ENCODE assay signal across 1 cellular context in genomic region chr10:44902838-44903545, GRCh38.
A peak's percentile ranks its signal among the peaks of the same experiment; 100 is the strongest.
TF ChIP-seq lines count a peak whose summit lies in the region.

No MANE protein-coding gene starts in this region.

TF ChIP-seq in HEK293, 187 proteins besides CTCF, POLR2A, EP300 and RAD21 (continued from another document and continues in another):
- TF ChIP-seq INSM2 (tag by site-specific recombination; IDR thresholded peaks at IDR 0.05) (peak; percentile 84), EGR2 (tag by site-specific recombination; IDR thresholded peaks at IDR 0.05; ENCODE audit: low read depth) (no peak), ZNF785 (tag by site-specific recombination; IDR thresholded peaks at IDR 0.05) (no peak), ZNF169 (tag by site-specific recombination; IDR thresholded peaks at IDR 0.05) (no peak), ZNF658 (tag by site-specific recombination; IDR thresholded peaks at IDR 0.05) (no peak), ZNF311 (tag by site-specific recombination; IDR thresholded peaks at IDR 0.05; ENCODE audit: borderline replicate concordance) (no peak), REST (tag by site-specific recombination; IDR thresholded peaks at IDR 0.05) (no peak), ZNF677 (tag by site-specific recombination; IDR thresholded peaks at IDR 0.05) (no peak), ZNF560 (tag by site-specific recombination; IDR thresholded peaks at IDR 0.05; ENCODE audit: borderline replicate concordance) (no peak), HOXA7 (CRISPR knock-in tag; IDR thresholded peaks at IDR 0.05; ENCODE audit: borderline replicate concordance) (no peak), ZNF398 (tag by site-specific recombination; IDR thresholded peaks at IDR 0.05) (no peak), BCL11A (tag by site-specific recombination; IDR thresholded peaks at IDR 0.05; ENCODE audit: low read depth) (no peak), ZNF211 (tag by site-specific recombination; IDR thresholded peaks at IDR 0.05; ENCODE audit: low read depth) (no peak), ZNF112 (tag by site-specific recombination; IDR thresholded peaks at IDR 0.05) (no peak), ZNF214 (tag by site-specific recombination; IDR thresholded peaks at IDR 0.05; ENCODE audit: borderline replicate concordance) (no peak), GLI2 (tag by site-specific recombination; IDR thresholded peaks at IDR 0.05; ENCODE audit: borderline replicate concordance, low read depth) (peak; percentile 31; the same call in 1 of the 2 replicates), ZNF571 (tag by site-specific recombination; IDR thresholded peaks at IDR 0.05) (no peak), FEZF1 (tag by site-specific recombination; IDR thresholded peaks at IDR 0.05) (0 out of 2 replicates have a peak, but pooled peaks have one; percentile 32), YY1 (tag by site-specific recombination; IDR thresholded peaks at IDR 0.05) (no peak), ZNF664 (tag by site-specific recombination; IDR thresholded peaks at IDR 0.05) (no peak), ZBTB8A (tag by site-specific recombination; IDR thresholded peaks at IDR 0.05) (peak; percentile 32; the same call in 1 of the 2 replicates), SP7 (tag by site-specific recombination; IDR thresholded peaks at IDR 0.05) (peak; percentile 78), KLF17 (tag by site-specific recombination; IDR thresholded peaks at IDR 0.05) (peak; percentile 58; the same call in 1 of the 2 replicates), ZNF223 (tag by site-specific recombination; IDR thresholded peaks at IDR 0.05) (no peak), IKZF3 (tag by site-specific recombination; IDR thresholded peaks at IDR 0.05) (peak; percentile 87), ZSCAN23 (tag by site-specific recombination; IDR thresholded peaks at IDR 0.05) (no peak), ZNF580 (tag by site-specific recombination; IDR thresholded peaks at IDR 0.05) (no peak), ZNF704 (tag by site-specific recombination; IDR thresholded peaks at IDR 0.05) (no peak), ZNF341 (tag by site-specific recombination; IDR thresholded peaks at IDR 0.05; ENCODE audit: low read depth) (no peak), KLF7 (tag by site-specific recombination; IDR thresholded peaks at IDR 0.05; ENCODE audit: borderline replicate concordance) (no peak), ZNF692 (tag by site-specific recombination; IDR thresholded peaks at IDR 0.05) (0 out of 2 replicates have a peak, but pooled peaks have one; percentile 38), ZNF24 (tag by site-specific recombination; IDR thresholded peaks at IDR 0.05) (peak; percentile 60; the same call in 1 of the 2 replicates), PATZ1 (tag by site-specific recombination; IDR thresholded peaks at IDR 0.05) (peak; percentile 64), ZNF16 (tag by site-specific recombination; IDR thresholded peaks at IDR 0.05; ENCODE audit: low read depth) (no peak), AEBP2 (tag by site-specific recombination; IDR thresholded peaks at IDR 0.05; ENCODE audit: borderline replicate concordance) (no peak), ZNF776 (tag by site-specific recombination; IDR thresholded peaks at IDR 0.05; ENCODE audit: borderline replicate concordance) (no peak), ZNF747 (tag by site-specific recombination; IDR thresholded peaks at IDR 0.05) (no peak), ZNF391 (tag by site-specific recombination; IDR thresholded peaks at IDR 0.05; ENCODE audit: borderline replicate concordance, low read depth) (no peak), ZBTB48 (tag by site-specific recombination; IDR thresholded peaks at IDR 0.05) (no peak), ZNF488 (tag by site-specific recombination; IDR thresholded peaks at IDR 0.05) (no peak), ZSCAN30 (tag by site-specific recombination; IDR thresholded peaks at IDR 0.05) (0 out of 2 replicates have a peak, but pooled peaks have one; percentile 26), SP2 (tag by site-specific recombination; IDR thresholded peaks at IDR 0.05) (peak; percentile 26; the same call in 1 of the 2 replicates), ZNF791 (tag by site-specific recombination; IDR thresholded peaks at IDR 0.05) (no peak), ZNF555 (tag by site-specific recombination; conservative IDR thresholded peaks at IDR 0.05) (no peak), ZNF155 (tag by site-specific recombination; IDR thresholded peaks at IDR 0.05) (no peak), ZSCAN5A (tag by site-specific recombination; IDR thresholded peaks at IDR 0.05) (no peak), ZNF132 (tag by site-specific recombination; IDR thresholded peaks at IDR 0.05; ENCODE audit: borderline replicate concordance) (no peak)
